Comparison of ENCODE assay signal across 2 cellular contexts in the genomic region with DNA sequence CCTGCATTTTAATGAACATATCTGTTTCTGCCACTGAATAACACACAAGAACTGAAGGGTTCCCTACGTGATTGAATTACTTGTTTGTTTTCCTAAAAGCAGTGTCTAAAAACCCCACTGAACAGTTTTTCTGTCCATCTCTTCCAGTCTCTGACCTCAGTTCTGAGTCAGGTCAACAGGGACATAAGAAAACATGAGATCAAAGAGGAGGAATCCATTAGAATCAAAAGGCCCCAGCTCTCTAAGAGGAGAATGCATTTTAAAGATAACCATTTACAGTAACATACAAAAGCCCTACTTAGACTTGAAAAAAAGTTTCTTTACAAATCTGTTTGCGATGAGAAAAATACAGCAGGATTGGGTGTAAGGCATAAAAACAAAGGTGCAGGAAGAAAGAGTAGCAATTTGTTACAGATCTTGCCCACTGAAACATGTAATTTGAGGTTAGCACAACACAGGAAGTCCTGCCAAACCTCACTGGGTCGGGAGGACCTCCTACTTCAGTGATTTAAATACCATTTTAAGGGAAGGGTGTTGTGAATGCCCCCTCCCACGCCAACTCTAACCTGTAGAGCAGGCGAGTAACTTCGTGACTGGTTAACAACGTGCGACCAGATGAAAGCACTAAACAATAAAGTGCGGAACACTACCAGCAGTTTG.
TF ChIP-seq lines count a peak whose summit lies in the region.

No MANE protein-coding gene starts in this region.

TF ChIP-seq in HCT116, 20 proteins besides CTCF, POLR2A, EP300 and RAD21 (continued from another document):
- TF ChIP-seq REST (IDR thresholded peaks at IDR 0.05; ENCODE audit: low read depth) (no peak), YY1 (IDR thresholded peaks at IDR 0.05; ENCODE audit: extremely low read depth, insufficient replicate concordance, low read depth, low read length) (no peak), SIN3A (IDR thresholded peaks at IDR 0.05; ENCODE audit: low read depth) (no peak), JUND (IDR thresholded peaks at IDR 0.05) (no peak), SP1 (IDR thresholded peaks at IDR 0.05; ENCODE audit: low read depth) (no peak), CEBPB (IDR thresholded peaks at IDR 0.05; ENCODE audit: low read depth) (no peak), ATF3 (IDR thresholded peaks at IDR 0.05) (no peak), ELF1 (IDR thresholded peaks at IDR 0.05; ENCODE audit: borderline replicate concordance, low read depth) (no peak), EZH2 (IDR thresholded peaks at IDR 0.05) (no peak)
- TF ChIP-seq, protein P1, sequence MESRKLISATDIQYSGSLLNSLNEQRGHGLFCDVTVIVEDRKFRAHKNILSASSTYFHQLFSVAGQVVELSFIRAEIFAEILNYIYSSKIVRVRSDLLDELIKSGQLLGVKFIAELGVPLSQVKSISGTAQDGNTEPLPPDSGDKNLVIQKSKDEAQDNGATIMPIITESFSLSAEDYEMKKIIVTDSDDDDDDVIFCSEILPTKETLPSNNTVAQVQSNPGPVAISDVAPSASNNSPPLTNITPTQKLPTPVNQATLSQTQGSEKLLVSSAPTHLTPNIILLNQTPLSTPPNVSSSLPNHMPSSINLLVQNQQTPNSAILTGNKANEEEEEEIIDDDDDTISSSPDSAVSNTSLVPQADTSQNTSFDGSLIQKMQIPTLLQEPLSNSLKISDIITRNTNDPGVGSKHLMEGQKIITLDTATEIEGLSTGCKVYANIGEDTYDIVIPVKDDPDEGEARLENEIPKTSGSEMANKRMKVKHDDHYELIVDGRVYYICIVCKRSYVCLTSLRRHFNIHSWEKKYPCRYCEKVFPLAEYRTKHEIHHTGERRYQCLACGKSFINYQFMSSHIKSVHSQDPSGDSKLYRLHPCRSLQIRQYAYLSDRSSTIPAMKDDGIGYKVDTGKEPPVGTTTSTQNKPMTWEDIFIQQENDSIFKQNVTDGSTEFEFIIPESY (IDR thresholded peaks at IDR 0.05; ENCODE audit: extremely low read depth, insufficient replicate concordance, low read length) = no peak

TF ChIP-seq in WTC11, 78 proteins besides CTCF, POLR2A, EP300 and RAD21 (continued from another document):
- TF ChIP-seq E2F4 (CRISPR knock-in tag; IDR thresholded peaks at IDR 0.05; ENCODE audit: borderline replicate concordance, low read depth) = no peak
